In genomic region chr2:177164131-177164530, GRCh38 we compare ENCODE assay signal across 1 cellular context.
TF ChIP-seq lines count a peak whose summit lies in the region.

No MANE protein-coding gene starts in this region.

TF ChIP-seq in SK-N-SH, 30 proteins besides CTCF, POLR2A, EP300 and RAD21 (continued from another document):
- TF ChIP-seq, protein P1, sequence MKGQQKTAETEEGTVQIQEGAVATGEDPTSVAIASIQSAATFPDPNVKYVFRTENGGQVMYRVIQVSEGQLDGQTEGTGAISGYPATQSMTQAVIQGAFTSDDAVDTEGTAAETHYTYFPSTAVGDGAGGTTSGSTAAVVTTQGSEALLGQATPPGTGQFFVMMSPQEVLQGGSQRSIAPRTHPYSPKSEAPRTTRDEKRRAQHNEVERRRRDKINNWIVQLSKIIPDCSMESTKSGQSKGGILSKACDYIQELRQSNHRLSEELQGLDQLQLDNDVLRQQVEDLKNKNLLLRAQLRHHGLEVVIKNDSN (IDR thresholded peaks at IDR 0.05; ENCODE audit: borderline replicate concordance, low read depth): no peak
- no peak for TF ChIP-seq RXRA (IDR thresholded peaks at IDR 0.05; ENCODE audit: borderline replicate concordance, low read depth)
